ENCODE assay signal across 8 cellular contexts in the genomic region with DNA sequence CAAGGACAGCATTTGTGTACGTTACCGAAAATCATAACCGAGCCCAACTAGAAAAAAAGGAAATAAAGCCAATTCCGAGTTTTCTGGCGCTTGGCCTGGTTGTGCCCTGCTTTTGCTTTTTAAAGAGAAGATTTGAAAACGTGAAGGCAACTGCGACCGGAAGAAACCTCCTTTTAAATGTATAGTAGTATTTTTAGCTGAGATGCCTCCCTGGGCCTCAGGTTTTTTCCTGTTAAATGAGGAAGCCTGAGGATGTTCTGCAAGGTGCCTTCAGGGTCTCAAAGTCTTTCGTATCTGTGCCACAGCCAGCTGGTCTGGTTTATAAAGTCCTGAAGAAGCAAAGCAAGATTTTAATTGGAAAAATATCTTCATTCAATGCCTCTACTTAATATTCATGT. TPM values are rescaled to one million over a fixed set of nuclear protein-coding genes. Genes with fewer than 3 reads are reported as not detected.
A peak's percentile ranks its signal among the peaks of the same experiment; 100 is the strongest.
DNase-seq lines count a peak whose midpoint lies in the region; ATAC-seq and TF ChIP-seq lines count a peak whose summit lies in the region.

No MANE protein-coding gene starts in this region.

- ATAC-seq in GM19324 (IDR thresholded peaks at IDR 0.05; ENCODE audit: low FRiP score, unreplicated experiment) (peak; percentile 24), HG03378 (IDR thresholded peaks at IDR 0.05; ENCODE audit: unreplicated experiment) (peak; percentile 22)

- H3K27me3 Mint-ChIP-seq in activated T-helper 2 cell treated with anti-CD3 and anti-CD28 coated beads, Interferon-gamma antibody, Interleukin-2, Interleukin-4, amounts not matched to agents 10 μg/mL and 5 μg/mL and 100 μg/mL, durations not matched to agents 14 hours and 24 hours and 36 hours (ENCODE audit: low read depth): peaks cover 10% of the 10 kb centered on the region

- H3K27ac Mint-ChIP-seq in activated T-helper 2 cell treated with anti-CD3 and anti-CD28 coated beads, Interferon-gamma antibody, Interleukin-2, Interleukin-4, amounts not matched to agents 10 μg/mL and 5 μg/mL and 100 μg/mL, durations not matched to agents 14 hours and 24 hours and 36 hours: peak overlapping the region; percentile 85

- no peaks in the 10 kb centered on the region for H3K9me3 ChIP-seq in thymus (ENCODE audit: control insufficient read depth)

- H3K4me1 Mint-ChIP-seq in activated T-helper 2 cell treated with anti-CD3 and anti-CD28 coated beads, Interferon-gamma antibody, Interleukin-2, Interleukin-4, amounts not matched to agents 10 μg/mL and 5 μg/mL and 100 μg/mL, durations not matched to agents 14 hours and 24 hours and 36 hours (ENCODE audit: low read depth): peaks cover 30% of the 10 kb centered on the region

- no peaks in the 10 kb centered on the region for H3K36me3 ChIP-seq in kidney epithelial cell (ENCODE audit: control insufficient read depth, insufficient read depth, low read length)
- H3K36me3 ChIP-seq in thymus (ENCODE audit: control insufficient read depth, insufficient read depth): no peaks in the 10 kb centered on the region

- no peaks in the 10 kb centered on the region for H3K9me3 Mint-ChIP-seq in activated T-helper 2 cell treated with anti-CD3 and anti-CD28 coated beads, Interferon-gamma antibody, Interleukin-2, Interleukin-4, amounts not matched to agents 10 μg/mL and 5 μg/mL and 100 μg/mL, durations not matched to agents 14 hours and 24 hours and 36 hours

- intact Hi-C loops in activated T-helper 2 cell treated with anti-CD3 and anti-CD28 coated beads, Interferon-gamma antibody, Interleukin-2, Interleukin-4, amounts not matched to agents 10 μg/mL and 5 μg/mL and 100 μg/mL, durations not matched to agents 14 hours and 24 hours and 36 hours (cut with micrococcal nuclease): loop anchor here (1.0 to 10.0 kb wide), 4 partner anchors 16 to 1119 kb away; partner anchors contain the start of genes BCL10, HS2ST1 and SELENOF

- peaks cover 11% of the 10 kb centered on the region for H3K36me3 Mint-ChIP-seq in activated T-helper 2 cell treated with anti-CD3 and anti-CD28 coated beads, Interferon-gamma antibody, Interleukin-2, Interleukin-4, amounts not matched to agents 10 μg/mL and 5 μg/mL and 100 μg/mL, durations not matched to agents 14 hours and 24 hours and 36 hours (ENCODE audit: low read depth)

- H3K27me3 ChIP-seq in kidney epithelial cell (ENCODE audit: control insufficient read depth, insufficient read depth, low read length) (no peaks in the 10 kb centered on the region), thymus (ENCODE audit: control insufficient read depth, insufficient read depth) (no peaks in the 10 kb centered on the region)

- TF ChIP-seq CTCF in kidney epithelial cell (IDR thresholded peaks at IDR 0.05; ENCODE audit: insufficient read depth, low read length, poor library complexity, severe bottlenecking): no peak

- H3K4me3 ChIP-seq in kidney epithelial cell (ENCODE audit: low read depth, low read length): peak overlapping the region; percentile 96
- H3K4me3 ChIP-seq in thymus (ENCODE audit: low read length): peak overlapping the region; percentile 99

- H3K4me3 Mint-ChIP-seq in activated T-helper 2 cell treated with anti-CD3 and anti-CD28 coated beads, Interferon-gamma antibody, Interleukin-2, Interleukin-4, amounts not matched to agents 10 μg/mL and 5 μg/mL and 100 μg/mL, durations not matched to agents 14 hours and 24 hours and 36 hours (ENCODE audit: low read depth): peak overlapping the region; percentile 89

- H3K4me1 ChIP-seq in thymus (ENCODE audit: control insufficient read depth, insufficient read depth, low read length): peaks cover 8% of the 10 kb centered on the region

- peak; percentile 37 to 48 for DNase-seq in AML-193 (lab: John Stamatoyannopoulos, UW)
- no peak for DNase-seq in activated T-helper 2 cell treated with anti-CD3 and anti-CD28 coated beads, Interferon-gamma antibody, Interleukin-2, Interleukin-4, amounts not matched to agents 10 μg/mL and 5 μg/mL and 100 μg/mL, durations not matched to agents 14 hours and 24 hours and 36 hours (ENCODE audit: low spot score)
- no peak for DNase-seq in kidney epithelial cell (ENCODE audit: low read depth)
- DNase-seq in NCI-H69 (lab: John Stamatoyannopoulos, UW): no peak
- DNase-seq in GM19240 (ENCODE audit: insufficient read length, low spot score): no peak

- H3K27ac ChIP-seq in thymus (ENCODE audit: low read depth): peak overlapping the region; percentile 95

- under 1% methylated on average over 9 of the region's 9 CpGs for WGBS in thymus

RNA-seq across cellular contexts. Expression of gene ODF2L, which starts 0.4 kb away (rescaled TPM):
- 21.8 and 22.5 TPM in 2 replicates for total RNA-seq in activated T-helper 2 cell treated with anti-CD3 and anti-CD28 coated beads, Interferon-gamma antibody, Interleukin-2, Interleukin-4, amounts not matched to agents 10 μg/mL and 5 μg/mL and 100 μg/mL, durations not matched to agents 14 hours and 24 hours and 36 hours
- 18.5 and 26.4 TPM in 2 replicates for total RNA-seq in kidney epithelial cell
- polyA plus RNA-seq in thymus: 131 TPM

RNA-seq across cellular contexts. Expression of gene CLCA2, which starts 27.5 kb away (rescaled TPM):
- not detected in 2 replicates for total RNA-seq in activated T-helper 2 cell treated with anti-CD3 and anti-CD28 coated beads, Interferon-gamma antibody, Interleukin-2, Interleukin-4, amounts not matched to agents 10 μg/mL and 5 μg/mL and 100 μg/mL, durations not matched to agents 14 hours and 24 hours and 36 hours
- total RNA-seq in kidney epithelial cell: not detected in 2 replicates
- 3.4 TPM for polyA plus RNA-seq in thymus

Comparison
In these comparisons a context has a peak if more than half of its experiments do, and no peak if none do; other contexts are left out.
1. DNase-seq: peak in AML-193 (2 of 2); none in activated T-helper 2 cell treated with anti-CD3 and anti-CD28 coated beads, Interferon-gamma antibody, Interleukin-2, Interleukin-4, amounts not matched to agents 10 μg/mL and 5 μg/mL and 100 μg/mL, durations not matched to agents 14 hours and 24 hours and 36 hours (single experiment), kidney epithelial cell (single experiment), NCI-H69 (single experiment) and GM19240 (single experiment).